Comparison of ENCODE assay signal across 20 cellular contexts in genomic region chr7:68613405-68613804, GRCh38.
DNase-seq lines count a peak whose midpoint lies in the region; ATAC-seq and TF ChIP-seq lines count a peak whose summit lies in the region.
"Had no signal": no experiment of that assay in that cellular context is flagged by ENCODE, and none has a peak within 500 bp of the region (broad histone marks: within the 10 kb centered on the region; RNA-seq: fewer than 3 reads in every experiment).

No MANE protein-coding gene starts in this region.

- peaks cover 39% of the 10 kb centered on the region for H3K9me3 Mint-ChIP-seq in CD8-positive, alpha-beta T cell

- no peak for TF ChIP-seq POLR2A in esophagus muscularis mucosa (IDR thresholded peaks at IDR 0.05; ENCODE audit: low read depth)

- no peaks in the 10 kb centered on the region for H3K4me1 Mint-ChIP-seq in CD8-positive, alpha-beta T cell (ENCODE audit: low read depth)
- H3K4me1 Mint-ChIP-seq: activated CD4-positive, alpha-beta memory T cell treated with anti-CD3 and anti-CD28 coated beads, Interleukin-2, amount 10 ng/mL, durations not matched to agents 7 days and 5 days; B cell; memory B cell; naive thymus-derived CD8-positive, alpha-beta T cell had no signal

- no peaks in the 10 kb centered on the region for H3K36me3 ChIP-seq in esophagus muscularis mucosa
- no peaks in the 10 kb centered on the region for H3K36me3 ChIP-seq in CD8-positive, alpha-beta T cell (ENCODE audit: insufficient read depth, low read length)

- peaks cover 0 to 31% (median 15%) of the 10 kb centered on the region in 4 donors for H3K9me3 ChIP-seq in esophagus muscularis mucosa
- peaks cover 3% of the 10 kb centered on the region for H3K9me3 ChIP-seq in CD8-positive, alpha-beta T cell (ENCODE audit: low read length)

- no peaks in the 10 kb centered on the region for H3K27me3 Mint-ChIP-seq in CD8-positive, alpha-beta T cell (ENCODE audit: low read depth)
- H3K27me3 Mint-ChIP-seq: activated CD4-positive, alpha-beta memory T cell treated with anti-CD3 and anti-CD28 coated beads, Interleukin-2, amount 10 ng/mL, durations not matched to agents 7 days and 5 days; activated T-cell treated with anti-CD3 and anti-CD28 coated beads, Interleukin-2, amount 50 U/mL, for 24 hours; B cell had no signal

- no peak overlapping the region for H3K27ac ChIP-seq in esophagus muscularis mucosa (replicated peaks in 1 of 4)
- H3K27ac ChIP-seq in CD8-positive, alpha-beta T cell (ENCODE audit: low read depth, low read length): no peak overlapping the region
- H3K27ac ChIP-seq: psoas muscle, RWPE1 had no signal

- H3K36me3 Mint-ChIP-seq in CD8-positive, alpha-beta T cell: no peaks in the 10 kb centered on the region

- no peak overlapping the region for H3K27ac Mint-ChIP-seq in CD8-positive, alpha-beta T cell
- H3K27ac Mint-ChIP-seq: activated CD4-positive, alpha-beta memory T cell treated with anti-CD3 and anti-CD28 coated beads, Interleukin-2, amount 10 ng/mL, durations not matched to agents 7 days and 5 days; activated T-cell treated with anti-CD3 and anti-CD28 coated beads, Interleukin-2, amount 50 U/mL, for 24 hours; B cell; memory B cell; naive thymus-derived CD8-positive, alpha-beta T cell; T-helper 1 cell treated with Interleukin-12 subunit alpha and Interleukin-12 subunit beta and Interleukin-4 antibody, amounts not matched to agents 30 μg/mL and 1 μg/mL, for 36 hours had no signal

- WGBS in esophagus muscularis mucosa: 70% methylated on average over 6 of the region's 6 CpGs

- TF ChIP-seq CTCF in esophagus muscularis mucosa (IDR thresholded peaks at IDR 0.05): no peak
- no peak for TF ChIP-seq CTCF in CD8-positive, alpha-beta T cell (IDR thresholded peaks at IDR 0.05)

- H3K4me3 Mint-ChIP-seq in CD8-positive, alpha-beta T cell: no peak overlapping the region
- H3K4me3 Mint-ChIP-seq: activated CD4-positive, alpha-beta memory T cell treated with anti-CD3 and anti-CD28 coated beads, Interleukin-2, amount 10 ng/mL, durations not matched to agents 7 days and 5 days; activated T-cell treated with anti-CD3 and anti-CD28 coated beads, Interleukin-2, amount 50 U/mL, for 24 hours; B cell; memory B cell; naive thymus-derived CD8-positive, alpha-beta T cell; T-helper 1 cell treated with Interleukin-12 subunit alpha and Interleukin-12 subunit beta and Interleukin-4 antibody, amounts not matched to agents 30 μg/mL and 1 μg/mL, for 36 hours had no signal

- no peak overlapping the region for H3K4me3 ChIP-seq in esophagus muscularis mucosa
- H3K4me3 ChIP-seq in CD8-positive, alpha-beta T cell (ENCODE audit: low read depth, low read length): no peak overlapping the region
- H3K4me3 ChIP-seq: psoas muscle, smooth muscle cell had no signal

- intact Hi-C loops in esophagus muscularis mucosa (cut with DNase I): no loop called here
- intact Hi-C loops in CD8-positive, alpha-beta T cell (cut with DNase I, micrococcal nuclease): no loop called here

- DNase-seq in DMS79 treated with DMSO at 0.1 percent for 48 hours (lab: John Stamatoyannopoulos, UW) (peak; percentile 84), NCI-H1105 treated with DMSO at 0.1 percent for 48 hours (lab: John Stamatoyannopoulos, UW) (peak; percentile 44), NCI-H526 (lab: John Stamatoyannopoulos, UW) (peak; percentile 84 to 86), left kidney (ENCODE audit: low read depth, low spot score) (peak; percentile 44), esophagus muscularis mucosa (ENCODE audit: extremely low spot score) (no peak)
- DNase-seq in activated CD4-positive, alpha-beta T cell treated with anti-CD3 and anti-CD28 coated beads, Interleukin-2, amount 50 U/mL, for 4 hours: no peak
- no peak for DNase-seq in CD8-positive, alpha-beta T cell
- DNase-seq: activated CD4-positive, alpha-beta memory T cell treated with anti-CD3 and anti-CD28 coated beads, Interleukin-2, amount 10 ng/mL, durations not matched to agents 7 days and 5 days; activated naive CD4-positive, alpha-beta T cell treated with anti-CD3 and anti-CD28 coated beads, Interleukin-2, amount 50 U/mL, for 16 hours; activated T-cell treated with anti-CD3 and anti-CD28 coated beads, Interleukin-2, amount 50 U/mL, for 24 hours; hypothalamus; KG1; naive thymus-derived CD8-positive, alpha-beta T cell; psoas muscle; stimulated activated CD4-positive, alpha-beta T cell treated with anti-CD3 and anti-CD28 coated beads, Interleukin-4, amount 100 ng/mL, for 24 hours had no signal

- POLR2A ChIA-PET in CD8-positive, alpha-beta T cell (lab: Charles Lee): no interaction called here

- no peak for TF ChIP-seq EP300 in esophagus muscularis mucosa (IDR thresholded peaks at IDR 0.05)

- H3K4me1 ChIP-seq in esophagus muscularis mucosa: no peaks in the 10 kb centered on the region
- no peaks in the 10 kb centered on the region for H3K4me1 ChIP-seq in CD8-positive, alpha-beta T cell (ENCODE audit: insufficient read depth, low read length)
- H3K4me1 ChIP-seq: psoas muscle had no signal

- no peaks in the 10 kb centered on the region for H3K27me3 ChIP-seq in esophagus muscularis mucosa
- no peaks in the 10 kb centered on the region for H3K27me3 ChIP-seq in CD8-positive, alpha-beta T cell (ENCODE audit: insufficient read depth, low read length)

- no peak for ATAC-seq in CD8-positive, alpha-beta T cell
- ATAC-seq: naive thymus-derived CD8-positive, alpha-beta T cell; psoas muscle had no signal

- CTCF ChIA-PET in CD8-positive, alpha-beta T cell (lab: Charles Lee): no interaction called here

Comparison
In these comparisons a context has a peak if more than half of its experiments do, and no peak if none do; other contexts are left out.
1. DNase-seq: peak in DMS79 treated with DMSO at 0.1 percent for 48 hours (single experiment), NCI-H1105 treated with DMSO at 0.1 percent for 48 hours (single experiment), NCI-H526 (2 of 2) and left kidney (single experiment); none in activated CD4-positive, alpha-beta T cell treated with anti-CD3 and anti-CD28 coated beads, Interleukin-2, amount 50 U/mL, for 4 hours (0 of 2), esophagus muscularis mucosa (single experiment) and CD8-positive, alpha-beta T cell (0 of 7).